Comparison of ENCODE assay signal across 13 cellular contexts in the genomic region with DNA sequence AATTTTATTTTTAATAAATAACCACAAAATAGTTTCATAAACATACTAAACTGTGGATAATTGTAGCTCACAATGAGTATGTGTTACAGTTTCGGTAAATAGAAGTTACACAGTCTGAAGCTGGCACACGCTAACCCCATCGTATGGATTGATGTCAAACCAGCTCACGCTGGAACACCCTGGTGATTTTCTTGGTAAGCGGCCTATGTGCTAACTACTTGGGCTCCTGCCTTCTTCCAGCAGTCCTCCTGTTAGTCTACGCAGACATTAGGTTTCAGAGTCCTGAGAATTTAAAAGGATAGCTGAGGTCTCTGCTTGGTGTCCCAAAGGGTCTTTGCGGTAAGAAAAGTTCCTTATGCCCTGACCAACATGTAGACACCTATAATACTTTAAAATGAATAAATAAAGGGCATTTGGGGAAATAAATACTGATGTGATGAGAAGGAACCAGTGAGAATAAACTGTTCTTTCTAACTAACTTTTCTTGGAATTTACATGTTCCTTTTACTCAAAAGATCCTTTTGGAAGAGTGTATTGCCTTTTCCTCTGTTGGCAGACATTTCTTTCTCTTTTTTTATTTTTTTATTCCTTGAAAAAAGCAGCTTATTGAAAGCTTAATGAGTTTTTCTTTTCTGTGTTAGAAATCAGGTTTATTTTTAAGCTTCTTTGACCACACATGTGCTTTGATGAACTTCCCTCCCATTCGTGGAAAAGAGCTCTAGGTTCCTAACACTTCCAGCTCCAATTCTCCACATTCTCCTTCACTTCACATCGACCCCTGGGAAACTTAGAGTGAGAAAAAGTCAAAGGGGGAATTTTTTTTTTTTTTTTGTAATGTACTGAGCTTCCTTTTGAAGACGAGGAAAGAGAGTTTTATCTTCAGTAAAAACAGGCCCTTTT.
A peak's percentile ranks its signal among the peaks of the same experiment; 100 is the strongest.
DNase-seq lines count a peak whose midpoint lies in the region; ATAC-seq and TF ChIP-seq lines count a peak whose summit lies in the region.
"Had no signal": no experiment of that assay in that cellular context is flagged by ENCODE, and none has a peak within 500 bp of the region (broad histone marks: within the 10 kb centered on the region; RNA-seq: fewer than 3 reads in every experiment).

No MANE protein-coding gene starts in this region.

- H3K9me3 Mint-ChIP-seq in nephron progenitor cell, result peaks cover 18% of the 10 kb centered on the region

- peaks cover 12% of the 10 kb centered on the region for H3K4me1 Mint-ChIP-seq in nephron progenitor cell
- H3K4me1 Mint-ChIP-seq: immature natural killer cell had no signal

- no peaks in the 10 kb centered on the region for H3K27me3 ChIP-seq in tibial artery

- H3K4me3 ChIP-seq in tibial artery, result no peak overlapping the region

- H3K36me3 Mint-ChIP-seq in nephron progenitor cell (ENCODE audit: low read depth), result no peaks in the 10 kb centered on the region
- H3K36me3 Mint-ChIP-seq: immature natural killer cell had no signal

- H3K27ac Mint-ChIP-seq in nephron progenitor cell, result peak overlapping the region; percentile 62
- H3K27ac Mint-ChIP-seq: immature natural killer cell had no signal

- no peak overlapping the region for H3K4me3 Mint-ChIP-seq in nephron progenitor cell
- H3K4me3 Mint-ChIP-seq: immature natural killer cell had no signal

- intact Hi-C loops in tibial artery (cut with DNase I; ENCODE audit: low total_unique reads) (loop anchor here (10.0 kb wide), 1 partner anchor 317 kb away; the partner anchor contains the start of gene IRS1), posterior vena cava (cut with DNase I) (no loop called here)

- no peaks in the 10 kb centered on the region for H3K27me3 Mint-ChIP-seq in nephron progenitor cell (ENCODE audit: low read depth, poor library complexity)

- H3K4me1 ChIP-seq in tibial artery, result peaks cover 0 to 42% (median 18%) of the 10 kb centered on the region in 4 donors
- H3K4me1 ChIP-seq: parathyroid adenoma had no signal

- peak overlapping the region; percentile 87 to 89 for H3K27ac ChIP-seq in tibial artery
- H3K27ac ChIP-seq: epithelial cell of prostate, parathyroid adenoma had no signal

- ATAC-seq in GM18873 (IDR thresholded peaks at IDR 0.05; ENCODE audit: low FRiP score, unreplicated experiment), result no peak

- peak; percentile 68 for DNase-seq in NCI-H446 treated with DMSO at 0.1 percent for 48 hours (lab: John Stamatoyannopoulos, UW)
- DNase-seq in fibroblast of gingiva (ENCODE audit: low read depth), result peak; percentile 88
- no peak for DNase-seq in nephron progenitor cell
- peak; percentile 49 to 76 for DNase-seq in tibial artery
- no peak for DNase-seq in posterior vena cava (ENCODE audit: low spot score)
- no peak for DNase-seq in globus pallidus (ENCODE audit: low spot score)
- DNase-seq: activated CD8-positive, alpha-beta memory T cell treated with anti-CD3 and anti-CD28 coated beads, Interleukin-2, amount 50 U/mL, for 48 hours; immature natural killer cell; Kasumi-1; NCI-H2107 had no signal

- no peaks in the 10 kb centered on the region for H3K9me3 ChIP-seq in tibial artery

- H3K36me3 ChIP-seq in tibial artery, result no peaks in the 10 kb centered on the region

- TF ChIP-seq CTCF in nephron progenitor cell (IDR thresholded peaks at IDR 0.05) (no peak), tibial artery (IDR thresholded peaks at IDR 0.05) (no peak)

Comparison
In these comparisons a context has a peak if more than half of its experiments do, and no peak if none do; other contexts are left out.
1. DNase-seq: peak in NCI-H446 treated with DMSO at 0.1 percent for 48 hours (single experiment), fibroblast of gingiva (single experiment) and tibial artery (2 of 2); none in nephron progenitor cell (single experiment), posterior vena cava (single experiment) and globus pallidus (single experiment).